24 cellular contexts compared by ENCODE assay signal in the genomic region with DNA sequence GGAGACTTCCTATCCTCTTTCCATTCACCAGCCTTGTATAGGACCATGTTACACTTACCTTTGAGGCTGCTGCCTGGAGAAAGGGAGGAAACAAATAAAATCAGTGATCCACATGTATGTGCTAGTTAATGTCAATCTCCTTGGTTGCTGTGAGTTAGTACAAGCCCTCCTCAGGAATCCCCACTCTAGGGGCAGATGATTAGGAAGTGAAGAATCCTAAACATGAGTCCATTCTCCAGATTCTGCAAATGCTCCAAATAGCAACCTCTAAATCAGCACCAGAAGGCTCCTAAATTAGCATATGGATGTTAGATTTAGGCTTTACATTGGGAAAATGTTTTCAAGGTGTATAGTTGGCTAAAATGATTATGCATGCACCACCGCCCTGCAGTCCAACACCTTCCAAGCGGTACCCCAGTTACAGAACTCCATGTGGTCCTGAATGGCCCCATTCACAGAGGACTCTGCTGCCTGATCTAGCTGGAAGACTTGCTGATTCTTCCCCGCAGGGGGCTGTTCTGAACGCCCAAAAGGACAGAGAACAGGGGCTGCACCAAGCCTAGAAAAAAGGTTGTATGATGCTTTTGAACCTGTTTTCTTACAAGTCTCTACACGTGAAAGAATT.
DNase-seq lines count a peak whose midpoint lies in the region; TF ChIP-seq lines count a peak whose summit lies in the region.
"Had no signal": no experiment of that assay in that cellular context is flagged by ENCODE, and none has a peak within 500 bp of the region (broad histone marks: within the 10 kb centered on the region; RNA-seq: fewer than 3 reads in every experiment).

No MANE protein-coding gene starts in this region.

- TF ChIP-seq CTCF in A673 (conservative IDR thresholded peaks at IDR 0.05; ENCODE audit: low read depth, low read length) = no peak

- H4K5ac ChIP-seq in mesendoderm (ENCODE audit: low read length) = no peak overlapping the region

- DNase-seq in EH (ENCODE audit: low read depth) = peak; percentile 56
- DNase-seq in adipocyte (ENCODE audit: low read depth) = peak; percentile 28
- peak; percentile 58 for DNase-seq in mesendoderm
- no peak for DNase-seq in T-helper 1 cell
- DNase-seq in A673 (ENCODE audit: low spot score) = no peak
- no peak for DNase-seq in cerebellar nuclear complex (lab: John Stamatoyannopoulos, UW)
- DNase-seq: C1 segment of cervical spinal cord; CD4-positive, alpha-beta memory T cell; COR-L47; DMS79; H7; HFFc6; KBM-7; NCI-H1105 treated with DMSO at 0.1 percent for 48 hours; NCI-H146; NCI-H1930; NCI-H2107; NCI-H446; NCI-H524 treated with DMSO at 0.1 percent for 48 hours; NCI-H774; NK-92 treated with Interleukin-12 subunit alpha and Interleukin-12 subunit beta, amount 100 ng/mL, for 24 hours; PC-3; SK-N-SH had no signal

- CTCF ChIA-PET in A673 (lab: Charles Lee) = no interaction called here

- H3K4ac ChIP-seq in mesendoderm (ENCODE audit: low read depth, low read length) = no peak overlapping the region

- H3K36me3 ChIP-seq in adipocyte (ENCODE audit: control insufficient read depth, insufficient read depth, low read length, severe bottlenecking) (no peaks in the 10 kb centered on the region), mesendoderm (ENCODE audit: control insufficient read depth, insufficient read depth, low read length) (no peaks in the 10 kb centered on the region), subcutaneous abdominal adipose tissue (ENCODE audit: control insufficient read depth in 5 of 5, insufficient read depth in 5 of 5, low read length in 5 of 5) (no peaks in the 10 kb centered on the region), A673 (ENCODE audit: insufficient read depth, low read length, poor library complexity, severe bottlenecking) (no peaks in the 10 kb centered on the region)

- no peaks in the 10 kb centered on the region for H3K79me1 ChIP-seq in mesendoderm (ENCODE audit: low read length)

- H2BK5ac ChIP-seq in mesendoderm (ENCODE audit: low read length) = no peak overlapping the region

- intact Hi-C loops in A673 (cut with micrococcal nuclease; ENCODE audit: unreplicated experiment) = no loop called here

- H3K23ac ChIP-seq in mesendoderm (ENCODE audit: low read length) = no peak overlapping the region

- no peak overlapping the region for H2BK120ac ChIP-seq in mesendoderm (ENCODE audit: low read depth, low read length)

- no TSS peak for BruUV-seq in A673 (replicated peaks; lab: Mats Ljungman, UMichigan)

- POLR2A ChIA-PET in A673 (lab: Charles Lee; ENCODE audit: low non-redundant PET) = no interaction called here

- H3K4me3 ChIP-seq in adipocyte (ENCODE audit: low read length) = no peak overlapping the region
- H3K4me3 ChIP-seq in mesendoderm (ENCODE audit: low read length) = no peak overlapping the region
- H3K4me3 ChIP-seq in subcutaneous abdominal adipose tissue (ENCODE audit: low read depth in 1 of 5, low read length in 5 of 5) = peak overlapping the region in 1 of 5 donors; percentile 4
- no peak overlapping the region for H3K4me3 ChIP-seq in A673 (ENCODE audit: low read depth, low read length, poor library complexity, severe bottlenecking)

- H3K9ac ChIP-seq in adipocyte (ENCODE audit: low read length) (no peak overlapping the region), mesendoderm (ENCODE audit: low read length) (no peak overlapping the region), subcutaneous abdominal adipose tissue (ENCODE audit: low read length in 5 of 5) (peak overlapping the region in 2 of 5 donors; percentile 18 to 49)
- H3K9ac ChIP-seq: SK-N-SH had no signal

- no peaks in the 10 kb centered on the region for H3K27me3 ChIP-seq in adipocyte (replicated peaks; ENCODE audit: control insufficient read depth, insufficient read depth, low read length)
- no peaks in the 10 kb centered on the region for H3K27me3 ChIP-seq in mesendoderm (ENCODE audit: insufficient read depth, low read length, poor library complexity)
- no peaks in the 10 kb centered on the region for H3K27me3 ChIP-seq in subcutaneous abdominal adipose tissue (ENCODE audit: control insufficient read depth in 5 of 5, insufficient read depth in 4 of 5, low read length in 5 of 5)
- no peaks in the 10 kb centered on the region for H3K27me3 ChIP-seq in A673 (replicated peaks; ENCODE audit: insufficient read depth, low read depth, low read length, poor library complexity)

- H3K9me3 ChIP-seq in adipocyte (ENCODE audit: control insufficient read depth, low read length) (no peaks in the 10 kb centered on the region), subcutaneous abdominal adipose tissue (ENCODE audit: control insufficient read depth in 5 of 5, low read length in 5 of 5) (no peaks in the 10 kb centered on the region), A673 (ENCODE audit: low read depth, low read length, poor library complexity, severe bottlenecking) (no peaks in the 10 kb centered on the region)
- H3K9me3 ChIP-seq: SK-N-SH had no signal

- no peak overlapping the region for H2BK15ac ChIP-seq in mesendoderm (replicated peaks; ENCODE audit: low read depth)

- no peak overlapping the region for H4K8ac ChIP-seq in mesendoderm (ENCODE audit: low read depth, low read length)

- no peak overlapping the region for H2AK5ac ChIP-seq in mesendoderm (ENCODE audit: low read length)

- H3K18ac ChIP-seq in mesendoderm (ENCODE audit: low read length) = no peak overlapping the region

- no peak overlapping the region for H3K4me2 ChIP-seq in mesendoderm (ENCODE audit: low read length)
- H3K4me2 ChIP-seq: SK-N-SH had no signal

- no peaks in the 10 kb centered on the region for H3K79me2 ChIP-seq in mesendoderm (ENCODE audit: control insufficient read depth, insufficient read depth, low read length)

- H3K27ac ChIP-seq in mesendoderm (ENCODE audit: low read depth, low read length) = no peak overlapping the region
- peak overlapping the region; percentile 3 for H3K27ac ChIP-seq in subcutaneous abdominal adipose tissue (ENCODE audit: low read depth, low read length)
- no peak overlapping the region for H3K27ac ChIP-seq in A673 (ENCODE audit: low read depth, low read length, poor library complexity, severe bottlenecking)

- no peak overlapping the region for H3K56ac ChIP-seq in mesendoderm (ENCODE audit: low read length)

- WGBS in mesendoderm (ENCODE audit: extremely low coverage, insufficient coverage, low lambda C conversion rate) = no CpG with 5 or more reads among the region's 5 CpGs

- H3K4me1 ChIP-seq in adipocyte (ENCODE audit: control insufficient read depth, insufficient read depth, low read length) = peaks cover 28% of the 10 kb centered on the region
- no peaks in the 10 kb centered on the region for H3K4me1 ChIP-seq in mesendoderm (ENCODE audit: control insufficient read depth, low read depth, low read length)
- H3K4me1 ChIP-seq in subcutaneous abdominal adipose tissue (ENCODE audit: control insufficient read depth in 5 of 5, insufficient read depth in 5 of 5, low read length in 5 of 5) = peaks cover 2 to 38% (median 31%) of the 10 kb centered on the region in 5 donors
- no peaks in the 10 kb centered on the region for H3K4me1 ChIP-seq in A673 (ENCODE audit: insufficient read depth, low read length, poor library complexity, severe bottlenecking)

Comparison
In these comparisons a context has a peak if more than half of its experiments do, and no peak if none do; other contexts are left out.
1. DNase-seq: peak in EH (single experiment), adipocyte (single experiment) and mesendoderm (single experiment); none in T-helper 1 cell (0 of 5), A673 (single experiment) and cerebellar nuclear complex (0 of 2).